1 cellular context compared by ENCODE assay signal in genomic region chr10:80444646-80445319, GRCh38.
TF ChIP-seq lines count a peak whose summit lies in the region.

No MANE protein-coding gene starts in this region.

TF ChIP-seq in GM12878, 131 proteins besides CTCF, POLR2A, EP300 and RAD21 (continued from another document):
- TF ChIP-seq, protein P1, sequence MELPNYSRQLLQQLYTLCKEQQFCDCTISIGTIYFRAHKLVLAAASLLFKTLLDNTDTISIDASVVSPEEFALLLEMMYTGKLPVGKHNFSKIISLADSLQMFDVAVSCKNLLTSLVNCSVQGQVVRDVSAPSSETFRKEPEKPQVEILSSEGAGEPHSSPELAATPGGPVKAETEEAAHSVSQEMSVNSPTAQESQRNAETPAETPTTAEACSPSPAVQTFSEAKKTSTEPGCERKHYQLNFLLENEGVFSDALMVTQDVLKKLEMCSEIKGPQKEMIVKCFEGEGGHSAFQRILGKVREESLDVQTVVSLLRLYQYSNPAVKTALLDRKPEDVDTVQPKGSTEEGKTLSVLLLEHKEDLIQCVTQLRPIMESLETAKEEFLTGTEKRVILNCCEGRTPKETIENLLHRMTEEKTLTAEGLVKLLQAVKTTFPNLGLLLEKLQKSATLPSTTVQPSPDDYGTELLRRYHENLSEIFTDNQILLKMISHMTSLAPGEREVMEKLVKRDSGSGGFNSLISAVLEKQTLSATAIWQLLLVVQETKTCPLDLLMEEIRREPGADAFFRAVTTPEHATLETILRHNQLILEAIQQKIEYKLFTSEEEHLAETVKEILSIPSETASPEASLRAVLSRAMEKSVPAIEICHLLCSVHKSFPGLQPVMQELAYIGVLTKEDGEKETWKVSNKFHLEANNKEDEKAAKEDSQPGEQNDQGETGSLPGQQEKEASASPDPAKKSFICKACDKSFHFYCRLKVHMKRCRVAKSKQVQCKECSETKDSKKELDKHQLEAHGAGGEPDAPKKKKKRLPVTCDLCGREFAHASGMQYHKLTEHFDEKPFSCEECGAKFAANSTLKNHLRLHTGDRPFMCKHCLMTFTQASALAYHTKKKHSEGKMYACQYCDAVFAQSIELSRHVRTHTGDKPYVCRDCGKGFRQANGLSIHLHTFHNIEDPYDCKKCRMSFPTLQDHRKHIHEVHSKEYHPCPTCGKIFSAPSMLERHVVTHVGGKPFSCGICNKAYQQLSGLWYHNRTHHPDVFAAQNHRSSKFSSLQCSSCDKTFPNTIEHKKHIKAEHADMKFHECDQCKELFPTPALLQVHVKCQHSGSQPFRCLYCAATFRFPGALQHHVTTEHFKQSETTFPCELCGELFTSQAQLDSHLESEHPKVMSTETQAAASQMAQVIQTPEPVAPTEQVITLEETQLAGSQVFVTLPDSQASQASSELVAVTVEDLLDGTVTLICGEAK (IDR thresholded peaks at IDR 0.05; ENCODE audit: borderline replicate concordance) = no peak
- TF ChIP-seq HSF1 (IDR thresholded peaks at IDR 0.05; ENCODE audit: low read depth, low read length) (0 out of 2 replicates have a peak, but pooled peaks have one; percentile 66), NFYA (IDR thresholded peaks at IDR 0.05; ENCODE audit: borderline replicate concordance, low read depth, low read length) (no peak), KDM1A (IDR thresholded peaks at IDR 0.05; ENCODE audit: borderline replicate concordance) (no peak), ETV6 (conservative IDR thresholded peaks at IDR 0.05 in 1 of 2, IDR thresholded peaks at IDR 0.05 in 1 of 2; ENCODE audit: borderline replicate concordance in 1 of 2, low read depth in 1 of 2) (peak in 1 of 2 experiments; percentile 20; a peak in 1 of 4 replicates)
TF ChIP-seq in GM12878: peak in this region for 32.
